ENCODE assay signal across 14 cellular contexts in genomic region chr17:18004901-18005305, GRCh38. TPM values are rescaled to one million over a fixed set of nuclear protein-coding genes. Genes with fewer than 3 reads are reported as not detected.
A peak's percentile ranks its signal among the peaks of the same experiment; 100 is the strongest.
DNase-seq lines count a peak whose midpoint lies in the region; TF ChIP-seq lines count a peak whose summit lies in the region.
"Had no signal": no experiment of that assay in that cellular context is flagged by ENCODE, and none has a peak within 500 bp of the region (broad histone marks: within the 10 kb centered on the region; RNA-seq: fewer than 3 reads in every experiment).

No MANE protein-coding gene starts in this region.

- in situ Hi-C loops in mammary epithelial cell (cut with MboI; ENCODE audit: low sequenced_read_pairs in 2 of 2): no loop called here

- H3K9me3 ChIP-seq in mammary epithelial cell (replicated peaks; ENCODE audit: insufficient read depth, low read length): no peaks in the 10 kb centered on the region

- dilution Hi-C loops in mammary epithelial cell (cut with HindIII; ENCODE audit: low sequenced_read_pairs): no loop called here

- WGBS in mammary epithelial cell (ENCODE audit: low coverage, missing lambda C conversion rate): 88% methylated on average over 9 of the region's 9 CpGs

- H3K36me3 ChIP-seq in mammary epithelial cell (ENCODE audit: insufficient read depth, low read length): no peaks in the 10 kb centered on the region

- BruUV-seq in mammary epithelial cell (replicated peaks; lab: Mats Ljungman, UMichigan): no TSS peak

- H3K9ac ChIP-seq in mammary epithelial cell (ENCODE audit: insufficient read depth, low read length): no peak overlapping the region

- no peak overlapping the region for H3K27ac ChIP-seq in mammary epithelial cell (ENCODE audit: insufficient read depth, low read depth, low read length)
- H3K27ac ChIP-seq: hepatocyte had no signal

- peaks cover 17% of the 10 kb centered on the region for H3K4me1 ChIP-seq in mammary epithelial cell (ENCODE audit: insufficient read depth, low read length)

- no peaks in the 10 kb centered on the region for H3K27me3 ChIP-seq in mammary epithelial cell (ENCODE audit: insufficient read depth, low read length)
- H3K27me3 ChIP-seq: hepatocyte had no signal

- TF ChIP-seq CTCF in AG09309 (IDR thresholded peaks at IDR 0.05; ENCODE audit: control insufficient read depth, insufficient read depth, low read depth, low read length, missing control alignments) (peak; percentile 26), mammary epithelial cell (conservative IDR thresholded peaks at IDR 0.05 in 1 of 2, IDR thresholded peaks at IDR 0.05 in 1 of 2; ENCODE audit: extremely low read depth in 1 of 2, insufficient read depth in 1 of 2, low read depth in 1 of 2, low read length in 2 of 2) (peak; percentile 40 to 46)

- H4K20me1 ChIP-seq in mammary epithelial cell (ENCODE audit: insufficient read depth, low read length): no peaks in the 10 kb centered on the region

- H2AFZ ChIP-seq in mammary epithelial cell (ENCODE audit: low read depth, low read length): no peak overlapping the region
- H2AFZ ChIP-seq: hepatocyte had no signal

- DNase-seq in AG09309 (ENCODE audit: low read depth) (no peak), HuH-7 (ENCODE audit: low spot score) (peak; percentile 31), mammary epithelial cell (no peak), left kidney (ENCODE audit: low read depth, low spot score) (peak; percentile 82), KG1 (lab: John Stamatoyannopoulos, UW) (no peak), HPDE6-E6E7 (ENCODE audit: extremely low spot score) (no peak), MV-4-11 (lab: John Stamatoyannopoulos, UW) (no peak)
- no peak for DNase-seq in activated CD4-positive, alpha-beta T cell treated with anti-CD3 and anti-CD28 coated beads, Interleukin-2, amount 50 U/mL, for 1 hour
- DNase-seq: activated CD4-positive, alpha-beta T cell treated with anti-CD3 and anti-CD28 coated beads for 1 hour; activated effector memory CD4-positive, alpha-beta T cell treated with anti-CD3 and anti-CD28 coated beads, Interleukin-2, amount 50 U/mL, for 16 hours; CD4-positive, alpha-beta memory T cell; dermis blood vessel endothelial cell had no signal

- intact Hi-C loops in mammary epithelial cell (cut with micrococcal nuclease): no loop called here

- H3K4me3 ChIP-seq in AG09309 (ENCODE audit: control insufficient read depth, low read depth, low read length) (no peak overlapping the region), mammary epithelial cell (replicated peaks in 1 of 3; ENCODE audit: insufficient read depth in 1 of 3, low read depth in 2 of 3, low read length in 3 of 3) (no peak overlapping the region)
- H3K4me3 ChIP-seq: GM12878, hepatocyte had no signal

- no peaks in the 10 kb centered on the region for H3K79me2 ChIP-seq in mammary epithelial cell (ENCODE audit: insufficient read depth, low read length)
- H3K79me2 ChIP-seq: hepatocyte had no signal

- CTCF ChIA-PET in mammary epithelial cell (lab: Charles Lee; ENCODE audit: low non-redundant PET): no interaction called here

- no peak overlapping the region for H3K4me2 ChIP-seq in mammary epithelial cell (ENCODE audit: insufficient read depth, low read depth, low read length)
- H3K4me2 ChIP-seq: hepatocyte had no signal

RNA-seq across cellular contexts. Expression of gene DRC3, which starts 32.2 kb away (rescaled TPM):
- total RNA-seq in mammary epithelial cell: 1 to 10 TPM in 1 of 2 donors, under 1 TPM in 1; 0.85 to 1.0 TPM
- 0.67 TPM for polyA plus RNA-seq in mammary epithelial cell
- not detected for polyA minus RNA-seq in mammary epithelial cell

RNA-seq across cellular contexts. Expression of gene TOM1L2, which starts 32.7 kb away (rescaled TPM):
- total RNA-seq in mammary epithelial cell: 10 to 100 TPM; 42.8 to 71.1 TPM
- 47.1 TPM for polyA plus RNA-seq in mammary epithelial cell
- polyA minus RNA-seq in mammary epithelial cell: 168 TPM

RNA-seq across cellular contexts. Expression of gene ATPAF2, which starts 34.1 kb away (rescaled TPM):
- total RNA-seq in mammary epithelial cell: 10 to 100 TPM; 17.0 to 23.5 TPM
- polyA plus RNA-seq in mammary epithelial cell: 19.0 TPM
- polyA minus RNA-seq in mammary epithelial cell: 10.4 TPM

RNA-seq across cellular contexts. Expression of gene GID4, which starts 34.3 kb away (rescaled TPM):
- total RNA-seq in mammary epithelial cell: 10 to 100 TPM; 11.2 to 16.4 TPM
- 8.5 TPM for polyA plus RNA-seq in mammary epithelial cell
- 11.2 TPM for polyA minus RNA-seq in mammary epithelial cell

Comparison
In these comparisons a context has a peak if more than half of its experiments do, and no peak if none do; other contexts are left out.
1. DNase-seq: peak in HuH-7 (single experiment) and left kidney (single experiment); none in AG09309 (single experiment), mammary epithelial cell (single experiment), KG1 (single experiment), activated CD4-positive, alpha-beta T cell treated with anti-CD3 and anti-CD28 coated beads, Interleukin-2, amount 50 U/mL, for 1 hour (single experiment), HPDE6-E6E7 (single experiment) and MV-4-11 (single experiment).